ENCODE assay signal across 8 cellular contexts in genomic region chr2:105369777-105370690, GRCh38. TPM values are rescaled to one million over a fixed set of nuclear protein-coding genes. Genes with fewer than 3 reads are reported as not detected.
DNase-seq lines count a peak whose midpoint lies in the region; ATAC-seq and TF ChIP-seq lines count a peak whose summit lies in the region.

No MANE protein-coding gene starts in this region.

- intact Hi-C loops in lower leg skin (cut with DNase I; ENCODE audit: low total_unique reads): loop anchor here (5.0 kb wide), 1 partner anchor 152 kb away; no protein-coding TSS in a partner anchor

- no peak for TF ChIP-seq POLR2A in lower leg skin (IDR thresholded peaks at IDR 0.05)

- DNase-seq in AG20443 (ENCODE audit: low spot score): peak; percentile 74
- DNase-seq in NCI-H510A treated with DMSO at 0.1 percent for 48 hours (lab: John Stamatoyannopoulos, UW): peak; percentile 91
- peak; percentile 75 to 81 for DNase-seq in activated CD4-positive, alpha-beta T cell treated with anti-CD3 and anti-CD28 coated beads, Interleukin-2, amount 50 U/mL, for 24 hours (ENCODE audit: low read depth in 1 of 2, low spot score in 1 of 2)
- DNase-seq in coronary artery (ENCODE audit: low spot score): peak; percentile 86
- peak; percentile 86 to 95 for DNase-seq in lower leg skin (ENCODE audit: low spot score in 2 of 2)
- DNase-seq in stimulated activated CD4-positive, alpha-beta T cell treated with anti-CD3 and anti-CD28 coated beads, TNF-alpha, amount 100 ng/mL, for 48 hours (ENCODE audit: low read depth in 3 of 3): peak; percentile 76 to 81 (median 79)

- WGBS in lower leg skin, 2 donors: 41 to 44% methylated on average over 28 to 30 of the region's 30 CpGs

- TF ChIP-seq CTCF in coronary artery (IDR thresholded peaks at IDR 0.05): peak; percentile 89
- peak in 1 of 3 donors; percentile 91 for TF ChIP-seq CTCF in lower leg skin (IDR thresholded peaks at IDR 0.05)

- no peak overlapping the region for H3K27ac ChIP-seq in coronary artery

- peak; percentile 92 for ATAC-seq in GM18873 (IDR thresholded peaks at IDR 0.05; ENCODE audit: low FRiP score, unreplicated experiment)
- peak; percentile 97 for ATAC-seq in HG03097 (IDR thresholded peaks at IDR 0.05; ENCODE audit: low FRiP score, unreplicated experiment)

- H3K4me3 ChIP-seq in coronary artery (no peak overlapping the region), lower leg skin (ENCODE audit: low read depth, poor library complexity, severe bottlenecking) (no peak overlapping the region)

RNA-seq across cellular contexts. Expression of gene FHL2, which starts 28.8 kb away (rescaled TPM):
- total RNA-seq in lower leg skin: 10 to 100 TPM; 48.3 to 67.3 (median 49.3) TPM

RNA-seq across cellular contexts. Expression of gene C2orf49, which starts 32.7 kb away (rescaled TPM):
- 10 to 100 TPM; 16.9 to 29.1 (median 21.3) TPM for total RNA-seq in lower leg skin

RNA-seq across cellular contexts. Expression of gene TGFBRAP1, which starts 40.5 kb away (rescaled TPM):
- 10 to 100 TPM; 30.2 to 35.2 (median 34.4) TPM for total RNA-seq in lower leg skin
